13 cellular contexts compared by ENCODE assay signal in the genomic region with DNA sequence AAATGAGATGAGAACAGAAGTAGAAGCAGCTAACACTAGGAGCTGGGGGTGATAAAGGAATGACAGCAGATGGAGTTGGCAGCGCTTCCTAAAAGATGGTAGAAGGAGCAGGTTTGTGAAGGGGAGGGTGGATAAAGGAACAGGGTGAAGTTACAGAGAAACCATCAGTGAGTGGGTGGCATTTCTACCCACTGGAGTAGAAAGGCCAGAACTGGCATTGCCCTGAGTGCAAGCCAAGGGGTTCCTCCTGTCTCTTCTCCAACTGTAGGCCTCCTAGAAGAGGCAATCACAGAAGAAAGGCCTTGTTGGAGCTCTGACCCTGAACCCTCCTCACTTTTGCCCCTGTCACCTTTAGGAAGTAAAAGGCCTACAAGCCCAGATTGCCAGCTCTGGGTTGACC. TPM values are rescaled to one million over a fixed set of nuclear protein-coding genes. Genes with fewer than 3 reads are reported as not detected.
DNase-seq lines count a peak whose midpoint lies in the region; ATAC-seq and TF ChIP-seq lines count a peak whose summit lies in the region.
"Had no signal": no experiment of that assay in that cellular context is flagged by ENCODE, and none has a peak within 500 bp of the region (broad histone marks: within the 10 kb centered on the region; RNA-seq: fewer than 3 reads in every experiment).

No MANE protein-coding gene starts in this region.

- H3K27me3 ChIP-seq in neural progenitor cell (no peaks in the 10 kb centered on the region), psoas muscle (ENCODE audit: insufficient read depth in 3 of 3, low read length in 2 of 3) (peaks cover 0 to 35% (median 6%) of the 10 kb centered on the region in 3 donors), mesenchymal stem cell (ENCODE audit: control insufficient read depth in 1 of 2, insufficient read depth in 1 of 2, low read length in 2 of 2) (peaks cover 0 to 42% of the 10 kb centered on the region in 2 experiments)

- H3K14ac ChIP-seq in mesenchymal stem cell (ENCODE audit: low read length in 2 of 2) = no peak overlapping the region

- no peak overlapping the region for H2BK5ac ChIP-seq in mesenchymal stem cell (ENCODE audit: low read depth, low read length, poor library complexity, severe bottlenecking)

- peaks cover 32% of the 10 kb centered on the region for H3F3A ChIP-seq in neural progenitor cell (ENCODE audit: low read depth)

- no peak overlapping the region for H2BK12ac ChIP-seq in mesenchymal stem cell (ENCODE audit: low read length in 2 of 2)

- peaks cover 15% of the 10 kb centered on the region for H3K27me3 Mint-ChIP-seq in neural progenitor cell (ENCODE audit: insufficient read depth, low read depth)

- POLR2A ChIA-PET in AG04449 (lab: Yijun Ruan, JAX) (interaction anchor here (1.7 kb wide), 1 partner anchor 10 kb away, joined by 4 read pairs; no protein-coding TSS in a partner anchor), RWPE1 (lab: Yijun Ruan, JAX; ENCODE audit: low non-redundant PET) (interaction anchor here (0.6 kb wide), 1 partner anchor 45 kb away, joined by 6 read pairs; no protein-coding TSS in a partner anchor)

- 98 to 100% (median 100%) methylated on average over 1 of the region's 1 CpG for WGBS in psoas muscle, 3 donors
- 96% methylated on average over 1 of the region's 1 CpG for WGBS in mesenchymal stem cell

- H3K18ac ChIP-seq in mesenchymal stem cell (ENCODE audit: low read depth in 1 of 2, low read length in 2 of 2) = no peak overlapping the region

- no peak overlapping the region for H4K8ac ChIP-seq in mesenchymal stem cell (ENCODE audit: low read length)

- H3K79me2 ChIP-seq in neural progenitor cell (ENCODE audit: low read depth) = peaks cover 17% of the 10 kb centered on the region

- no peak overlapping the region for H3K4me2 ChIP-seq in neural progenitor cell
- no peak overlapping the region for H3K4me2 ChIP-seq in mesenchymal stem cell (ENCODE audit: low read length, poor library complexity, severe bottlenecking)

- H2BK15ac ChIP-seq in mesenchymal stem cell (ENCODE audit: low read depth, poor library complexity, severe bottlenecking) = no peak overlapping the region

- H3K36me3 Mint-ChIP-seq in neural progenitor cell = peaks cover 6% of the 10 kb centered on the region

- CTCF ChIA-PET in AG04449 (lab: Yijun Ruan, JAX) (interaction anchor here (4.0 to 4.9 kb wide), 2 partner anchors 30 to 66 kb away, joined by 21 to 47 read pairs; no protein-coding TSS in a partner anchor), RWPE1 (lab: Yijun Ruan, JAX) (interaction anchor here (0.6 to 1.1 kb wide), 3 partner anchors 45 to 66 kb away, joined by 3 to 6 read pairs (median 3); no protein-coding TSS in a partner anchor)

- H3K9ac ChIP-seq in neural progenitor cell (no peak overlapping the region), mesenchymal stem cell (ENCODE audit: low read length) (no peak overlapping the region)

- H3K36me3 ChIP-seq in neural progenitor cell = no peaks in the 10 kb centered on the region
- H3K36me3 ChIP-seq in psoas muscle (ENCODE audit: insufficient read depth in 1 of 2, low read depth in 1 of 2) = no peaks in the 10 kb centered on the region
- H3K36me3 ChIP-seq in mucosa of descending colon (ENCODE audit: low read depth) = no peaks in the 10 kb centered on the region
- peaks cover 0 to 33% of the 10 kb centered on the region in 2 experiments for H3K36me3 ChIP-seq in mesenchymal stem cell (ENCODE audit: control insufficient read depth in 1 of 2, insufficient read depth in 2 of 2, low read depth in 1 of 2, low read length in 2 of 2)

- no peaks in the 10 kb centered on the region for H3K9me3 Mint-ChIP-seq in neural progenitor cell
- H3K9me3 Mint-ChIP-seq: stimulated activated naive B cell treated with anti-CD40 and anti-IgM and Interleukin-4, amounts not matched to agents 10 μg/mL and 1 μg/mL and 100 μg/mL, for 72 hours had no signal

- H4K91ac ChIP-seq in mesenchymal stem cell (ENCODE audit: low read length) = no peak overlapping the region

- H3K27ac ChIP-seq in RWPE1 (peak overlapping the region; percentile 92), neural progenitor cell (no peak overlapping the region), psoas muscle (no peak overlapping the region), mesenchymal stem cell (ENCODE audit: low read length, poor library complexity, severe bottlenecking) (no peak overlapping the region)

- no peak overlapping the region for H2AK5ac ChIP-seq in mesenchymal stem cell (ENCODE audit: low read length, severe bottlenecking)

- no peak overlapping the region for H3K4ac ChIP-seq in mesenchymal stem cell (ENCODE audit: low read depth in 1 of 2, low read length in 2 of 2)

- H3K27ac Mint-ChIP-seq in neural progenitor cell = peak overlapping the region; percentile 5
- H3K27ac Mint-ChIP-seq: stimulated activated naive B cell treated with anti-CD40 and anti-IgM and Interleukin-4, amounts not matched to agents 10 μg/mL and 1 μg/mL and 100 μg/mL, for 72 hours had no signal

- DNase-seq in AG04449 (ENCODE audit: low read depth, low spot score) (no peak), RWPE1 (ENCODE audit: low spot score) (no peak), fibroblast of pulmonary artery (ENCODE audit: low read depth) (no peak), neural progenitor cell (ENCODE audit: low spot score) (no peak), psoas muscle (no peak), mucosa of descending colon (no peak), mesenchymal stem cell (no peak)
- DNase-seq: activated naive CD4-positive, alpha-beta T cell; head of caudate nucleus; left colon; NCI-H1092 treated with DMSO at 0.1 percent for 48 hours; stimulated activated naive B cell treated with anti-CD40 and anti-IgM and Interleukin-4, amounts not matched to agents 10 μg/mL and 1 μg/mL and 100 μg/mL, for 72 hours had no signal

- H3K4me3 Mint-ChIP-seq in neural progenitor cell = no peak overlapping the region
- H3K4me3 Mint-ChIP-seq: stimulated activated naive B cell treated with anti-CD40 and anti-IgM and Interleukin-4, amounts not matched to agents 10 μg/mL and 1 μg/mL and 100 μg/mL, for 72 hours had no signal

- H2AFZ ChIP-seq in neural progenitor cell (replicated peaks) = no peak overlapping the region
- no peak overlapping the region for H2AFZ ChIP-seq in mesenchymal stem cell (ENCODE audit: low read depth, low read length)

- peaks cover 8% of the 10 kb centered on the region for H3K79me1 ChIP-seq in mesenchymal stem cell (replicated peaks; ENCODE audit: low read length, poor library complexity, severe bottlenecking)

- TF ChIP-seq CTCF in AG04449 (IDR thresholded peaks at IDR 0.05; ENCODE audit: insufficient read depth, low read length, missing control alignments) = no peak
- TF ChIP-seq CTCF in RWPE1 (conservative IDR thresholded peaks at IDR 0.05; ENCODE audit: low read depth) = no peak
- TF ChIP-seq CTCF in fibroblast of pulmonary artery (IDR thresholded peaks at IDR 0.05; ENCODE audit: low read length, missing control alignments) = no peak
- no peak for TF ChIP-seq CTCF in neural progenitor cell (IDR thresholded peaks at IDR 0.05)
- TF ChIP-seq CTCF in psoas muscle (IDR thresholded peaks at IDR 0.05) = no peak
- no peak for TF ChIP-seq CTCF in mucosa of descending colon (IDR thresholded peaks at IDR 0.05)

- no peak overlapping the region for H3K23ac ChIP-seq in mesenchymal stem cell (ENCODE audit: low read length in 2 of 2)

- ATAC-seq in psoas muscle = no peak
- no peak for ATAC-seq in mucosa of descending colon
- ATAC-seq in HG02870 (IDR thresholded peaks at IDR 0.05; ENCODE audit: unreplicated experiment) = no peak
- ATAC-seq: left colon; stimulated activated naive B cell treated with anti-CD40 and anti-IgM and Interleukin-4, amounts not matched to agents 10 μg/mL and 1 μg/mL and 100 μg/mL, for 72 hours had no signal

- H3K4me1 Mint-ChIP-seq in neural progenitor cell = peaks cover 20% of the 10 kb centered on the region

- H3K9me3 ChIP-seq in neural progenitor cell (ENCODE audit: low read depth) (no peaks in the 10 kb centered on the region), psoas muscle (no peaks in the 10 kb centered on the region), mucosa of descending colon (no peaks in the 10 kb centered on the region), mesenchymal stem cell (ENCODE audit: control insufficient read depth, low read length) (no peaks in the 10 kb centered on the region)

- H3K4me3 ChIP-seq in AG04449 (ENCODE audit: low read depth, low read length) (peak overlapping the region; percentile 78), fibroblast of pulmonary artery (replicated peaks; ENCODE audit: low read depth, low read length) (peak overlapping the region; percentile 93), neural progenitor cell (no peak overlapping the region), psoas muscle (no peak overlapping the region), mucosa of descending colon (no peak overlapping the region), mesenchymal stem cell (ENCODE audit: insufficient read depth in 1 of 2, low read depth in 1 of 2, low read length in 2 of 2) (no peak overlapping the region)

- intact Hi-C loops in psoas muscle (cut with DNase I) = no loop called here
- intact Hi-C loops in mucosa of descending colon (cut with DNase I, micrococcal nuclease) = no loop called here

- H3K4me1 ChIP-seq in neural progenitor cell (peaks cover 19% of the 10 kb centered on the region), psoas muscle (no peaks in the 10 kb centered on the region), mucosa of descending colon (ENCODE audit: low read depth) (peaks cover 12% of the 10 kb centered on the region), mesenchymal stem cell (ENCODE audit: control insufficient read depth, insufficient read depth, low read depth, low read length) (peaks cover 36% of the 10 kb centered on the region)

- no peak overlapping the region for H2BK120ac ChIP-seq in mesenchymal stem cell (ENCODE audit: low read depth, low read length)

- H4K20me1 ChIP-seq in neural progenitor cell (ENCODE audit: low read depth) = no peaks in the 10 kb centered on the region

RNA-seq across cellular contexts. Expression of a gene that starts 2.2 kb away (rescaled TPM):
- total RNA-seq in neural progenitor cell (ENCODE audit: low replicate concordance) = 69.3 and 100 TPM in 2 replicates
- 1 to 10 TPM in 3 of 4 donors, under 1 TPM in 1; 0.99 to 1.7 (median 1.4) TPM for total RNA-seq in psoas muscle
- polyA plus RNA-seq in psoas muscle = 1 to 10 TPM in 2 of 3 donors, under 1 TPM in 1; 0.39 to 1.6 (median 1.3) TPM
- total RNA-seq in mucosa of descending colon = 1,000 to 10,000 TPM in 1 of 3 donors, 100 to 1,000 TPM in 2; 296 to 1,063 (median 953) TPM
- polyA plus RNA-seq in mesenchymal stem cell (2013, experiment 1 of 2) = 831 TPM
- 807 TPM for polyA plus RNA-seq in mesenchymal stem cell (2013, experiment 2 of 2)

RNA-seq across cellular contexts. Expression of a gene that starts 46.2 kb away (rescaled TPM):
- total RNA-seq in neural progenitor cell (ENCODE audit: low replicate concordance) (168 and 184 TPM in 2 replicates), psoas muscle (1 to 10 TPM in 1 of 4 donors, under 1 TPM in 3; 0.54 to 1.3 (median 0.75) TPM), mucosa of descending colon (1,000 to 10,000 TPM; 1,334 to 4,222 (median 3,664) TPM)
- 1 to 10 TPM in 2 of 3 donors, under 1 TPM in 1; 0.59 to 1.2 (median 1.2) TPM for polyA plus RNA-seq in psoas muscle
- polyA plus RNA-seq in mesenchymal stem cell (2013, experiment 1 of 2) = 1,135 TPM
- 1,108 TPM for polyA plus RNA-seq in mesenchymal stem cell (2013, experiment 2 of 2)

RNA-seq across cellular contexts. Expression of a gene that starts 55.1 kb away (rescaled TPM):
- total RNA-seq in neural progenitor cell (ENCODE audit: low replicate concordance) (774 and 833 TPM in 2 replicates), psoas muscle (100 to 1,000 TPM; 565 to 669 (median 617) TPM), mucosa of descending colon (100 to 1,000 TPM; 341 to 535 (median 345) TPM)
- 100 to 1,000 TPM; 150 to 304 (median 207) TPM for polyA plus RNA-seq in psoas muscle
- 387 TPM for polyA plus RNA-seq in mesenchymal stem cell (2013, experiment 1 of 2)
- 364 TPM for polyA plus RNA-seq in mesenchymal stem cell (2013, experiment 2 of 2)

Comparison
In these comparisons a context has a peak if more than half of its experiments do, and no peak if none do; other contexts are left out.
1. H3K4me3 ChIP-seq: peak in AG04449 (single experiment) and fibroblast of pulmonary artery (single experiment); none in neural progenitor cell (single experiment), psoas muscle (single experiment), mucosa of descending colon (single experiment) and mesenchymal stem cell (0 of 2).
2. RNA of a gene that starts 2.2 kb away (total RNA-seq): 296 to 1,063 TPM in mucosa of descending colon and 69.3 to 100 TPM in neural progenitor cell; 0.99 to 1.7 TPM in psoas muscle; every median in the first group is over 10 times any median in the second.
3. RNA of a gene that starts 46.2 kb away (total RNA-seq): 1,334 to 4,222 TPM in mucosa of descending colon and 168 to 184 TPM in neural progenitor cell; 0.54 to 1.3 TPM in psoas muscle; every median in the first group is over 10 times any median in the second.